In genomic region chr3:51024121-51024520, GRCh38 we compare ENCODE assay signal across 15 cellular contexts.
DNase-seq lines count a peak whose midpoint lies in the region; ATAC-seq and TF ChIP-seq lines count a peak whose summit lies in the region.
"Had no signal": no experiment of that assay in that cellular context is flagged by ENCODE, and none has a peak within 500 bp of the region (broad histone marks: within the 10 kb centered on the region; RNA-seq: fewer than 3 reads in every experiment).

No MANE protein-coding gene starts in this region.

- H3K4me3 Mint-ChIP-seq in activated CD4-positive, alpha-beta memory T cell treated with anti-CD3 and anti-CD28 coated beads, Interleukin-2, amount 10 ng/mL, durations not matched to agents 7 days and 5 days, result no peak overlapping the region
- no peak overlapping the region for H3K4me3 Mint-ChIP-seq in activated CD4-positive, alpha-beta memory T cell treated with anti-CD3 and anti-CD28 coated beads for 36 hours
- H3K4me3 Mint-ChIP-seq in activated naive CD8-positive, alpha-beta T cell treated with anti-CD3 and anti-CD28 coated beads for 36 hours, result no peak overlapping the region
- peak overlapping the region; percentile 79 for H3K4me3 Mint-ChIP-seq in natural killer cell
- H3K4me3 Mint-ChIP-seq: mesothelial cell of epicardium, naive B cell had no signal

- H3K9me3 Mint-ChIP-seq in activated CD4-positive, alpha-beta memory T cell treated with anti-CD3 and anti-CD28 coated beads, Interleukin-2, amount 10 ng/mL, durations not matched to agents 7 days and 5 days, result peaks cover 8% of the 10 kb centered on the region
- H3K9me3 Mint-ChIP-seq in activated CD4-positive, alpha-beta memory T cell treated with anti-CD3 and anti-CD28 coated beads for 36 hours, result no peaks in the 10 kb centered on the region
- peaks cover 9% of the 10 kb centered on the region for H3K9me3 Mint-ChIP-seq in activated naive CD8-positive, alpha-beta T cell treated with anti-CD3 and anti-CD28 coated beads for 36 hours
- H3K9me3 Mint-ChIP-seq in natural killer cell, result peaks cover 3 to 10% of the 10 kb centered on the region in 2 donors

- peaks cover 27% of the 10 kb centered on the region for H3K36me3 Mint-ChIP-seq in activated CD4-positive, alpha-beta memory T cell treated with anti-CD3 and anti-CD28 coated beads, Interleukin-2, amount 10 ng/mL, durations not matched to agents 7 days and 5 days (ENCODE audit: low read depth)
- peaks cover 3% of the 10 kb centered on the region for H3K36me3 Mint-ChIP-seq in activated CD4-positive, alpha-beta memory T cell treated with anti-CD3 and anti-CD28 coated beads for 36 hours
- peaks cover 7% of the 10 kb centered on the region for H3K36me3 Mint-ChIP-seq in activated naive CD8-positive, alpha-beta T cell treated with anti-CD3 and anti-CD28 coated beads for 36 hours
- peaks cover 39% of the 10 kb centered on the region for H3K36me3 Mint-ChIP-seq in natural killer cell
- H3K36me3 Mint-ChIP-seq: naive B cell had no signal

- peaks cover 32% of the 10 kb centered on the region for H3K4me1 Mint-ChIP-seq in activated CD4-positive, alpha-beta memory T cell treated with anti-CD3 and anti-CD28 coated beads, Interleukin-2, amount 10 ng/mL, durations not matched to agents 7 days and 5 days
- H3K4me1 Mint-ChIP-seq in activated CD4-positive, alpha-beta memory T cell treated with anti-CD3 and anti-CD28 coated beads for 36 hours (ENCODE audit: low read depth), result peaks cover 35% of the 10 kb centered on the region
- peaks cover 34% of the 10 kb centered on the region for H3K4me1 Mint-ChIP-seq in activated naive CD8-positive, alpha-beta T cell treated with anti-CD3 and anti-CD28 coated beads for 36 hours
- H3K4me1 Mint-ChIP-seq in natural killer cell, result peaks cover 57 to 69% of the 10 kb centered on the region in 2 donors

- in situ Hi-C loops in GM13977 (cut with MboI; ENCODE audit: low pct_unique_long_range_greater_than_20kb, low sequenced_read_pairs, unreplicated experiment), result no loop called here

- DNase-seq in activated CD4-positive, alpha-beta memory T cell treated with anti-CD3 and anti-CD28 coated beads, Interleukin-2, amount 10 ng/mL, durations not matched to agents 7 days and 5 days, result no peak
- DNase-seq in activated CD4-positive, alpha-beta memory T cell treated with anti-CD3 and anti-CD28 coated beads for 36 hours, result no peak
- DNase-seq in Daoy (ENCODE audit: low read depth) (peak; percentile 7), natural killer cell (no peak), GM19238 (ENCODE audit: insufficient read length, low spot score) (no peak), GM13977 (ENCODE audit: low spot score) (no peak), NCI-H510A treated with DMSO at 0.1 percent for 48 hours (lab: John Stamatoyannopoulos, UW) (no peak)
- no peak for DNase-seq in activated naive CD8-positive, alpha-beta T cell treated with anti-CD3 and anti-CD28 coated beads for 36 hours
- DNase-seq: GDM1, H7, islet precursor cell, naive B cell, NCI-H2081 treated with DMSO at 0.1 percent for 48 hours, NCI-H345 had no signal

- CTCF ChIA-PET in activated CD4-positive, alpha-beta memory T cell treated with anti-CD3 and anti-CD28 coated beads, Interleukin-2, amount 10 ng/mL, durations not matched to agents 7 days and 5 days (lab: Charles Lee), result interaction anchor here (1.1 to 1.8 kb wide), 2 partner anchors 52 to 366 kb away, joined by 3 to 5 read pairs; no protein-coding TSS in a partner anchor
- CTCF ChIA-PET in activated CD4-positive, alpha-beta memory T cell treated with anti-CD3 and anti-CD28 coated beads for 36 hours (lab: Charles Lee), result interaction anchor here (0.7 kb wide), 1 partner anchor 587 kb away, joined by 3 read pairs; no protein-coding TSS in a partner anchor

- H3K27me3 Mint-ChIP-seq in activated CD4-positive, alpha-beta memory T cell treated with anti-CD3 and anti-CD28 coated beads, Interleukin-2, amount 10 ng/mL, durations not matched to agents 7 days and 5 days, result peaks cover 4% of the 10 kb centered on the region
- no peaks in the 10 kb centered on the region for H3K27me3 Mint-ChIP-seq in activated CD4-positive, alpha-beta memory T cell treated with anti-CD3 and anti-CD28 coated beads for 36 hours
- no peaks in the 10 kb centered on the region for H3K27me3 Mint-ChIP-seq in activated naive CD8-positive, alpha-beta T cell treated with anti-CD3 and anti-CD28 coated beads for 36 hours
- H3K27me3 Mint-ChIP-seq in natural killer cell (ENCODE audit: low read depth in 2 of 2), result no peaks in the 10 kb centered on the region

- no peak for ATAC-seq in natural killer cell

- H3K27ac Mint-ChIP-seq in activated CD4-positive, alpha-beta memory T cell treated with anti-CD3 and anti-CD28 coated beads, Interleukin-2, amount 10 ng/mL, durations not matched to agents 7 days and 5 days, result peak overlapping the region; percentile 91
- no peak overlapping the region for H3K27ac Mint-ChIP-seq in activated CD4-positive, alpha-beta memory T cell treated with anti-CD3 and anti-CD28 coated beads for 36 hours
- peak overlapping the region; percentile 83 for H3K27ac Mint-ChIP-seq in activated naive CD8-positive, alpha-beta T cell treated with anti-CD3 and anti-CD28 coated beads for 36 hours
- H3K27ac Mint-ChIP-seq in natural killer cell, result peak overlapping the region; percentile 90
- H3K27ac Mint-ChIP-seq: naive B cell had no signal

- TF ChIP-seq CTCF in natural killer cell (IDR thresholded peaks at IDR 0.05), result no peak
- TF ChIP-seq CTCF in GM13977 (IDR thresholded peaks at IDR 0.05; ENCODE audit: extremely low read depth, insufficient read depth, missing control alignments), result no peak

- POLR2A ChIA-PET in activated CD4-positive, alpha-beta memory T cell treated with anti-CD3 and anti-CD28 coated beads, Interleukin-2, amount 10 ng/mL, durations not matched to agents 7 days and 5 days (lab: Charles Lee), result interaction anchor here (0.8 to 1.7 kb wide), 2 partner anchors 12 to 52 kb away, joined by 3 to 6 read pairs; no protein-coding TSS in a partner anchor
- POLR2A ChIA-PET in activated CD4-positive, alpha-beta memory T cell treated with anti-CD3 and anti-CD28 coated beads for 36 hours (lab: Charles Lee), result no interaction called here

- intact Hi-C loops in activated CD4-positive, alpha-beta memory T cell treated with anti-CD3 and anti-CD28 coated beads for 36 hours (cut with micrococcal nuclease), result no loop called here
- intact Hi-C loops in natural killer cell (cut with micrococcal nuclease), result no loop called here
